ENCODE assay signal across 8 cellular contexts in genomic region chr11:235998-236773, GRCh38. TPM values are rescaled to one million over a fixed set of nuclear protein-coding genes. Genes with fewer than 3 reads are reported as not detected.
DNase-seq lines count a peak whose midpoint lies in the region; ATAC-seq and TF ChIP-seq lines count a peak whose summit lies in the region.

Gene SIRT3 (minus strand): TSS chr11:236342. CDS start chr11:236328, 14 bp downstream.

- H3K36me3 ChIP-seq in kidney epithelial cell (ENCODE audit: control insufficient read depth, insufficient read depth, low read length) = no peaks in the 10 kb centered on the region

- TF ChIP-seq CTCF in AG09309 (IDR thresholded peaks at IDR 0.05; ENCODE audit: control insufficient read depth, insufficient read depth, low read depth, low read length, missing control alignments) (no peak), kidney epithelial cell (IDR thresholded peaks at IDR 0.05; ENCODE audit: insufficient read depth, low read length, poor library complexity, severe bottlenecking) (no peak)

- no peaks in the 10 kb centered on the region for H3K27me3 ChIP-seq in kidney epithelial cell (ENCODE audit: control insufficient read depth, insufficient read depth, low read length)

- peak; percentile 78 for ATAC-seq in GM18909 (IDR thresholded peaks at IDR 0.05; ENCODE audit: poor library complexity, unreplicated experiment)
- peak; percentile 63 for ATAC-seq in HG03139 (IDR thresholded peaks at IDR 0.05; ENCODE audit: unreplicated experiment)

- DNase-seq in AG09309 (ENCODE audit: low read depth) = peak; percentile 7
- peak; percentile 91 for DNase-seq in NCI-H345 (lab: John Stamatoyannopoulos, UW)
- peak; percentile 83 for DNase-seq in activated CD4-positive, alpha-beta T cell treated with anti-CD3 and anti-CD28 coated beads for 1 hour
- peak; percentile 96 for DNase-seq in cerebellum (ENCODE audit: low spot score)
- peak; percentile 37 for DNase-seq in kidney epithelial cell (ENCODE audit: low read depth)
- DNase-seq in stimulated activated CD4-positive, alpha-beta T cell treated with anti-CD3 and anti-CD28 coated beads, Interleukin-15, amount 100 ng/mL, for 48 hours (ENCODE audit: low read depth in 2 of 2) = peak; percentile 63 to 74

- H3K4me3 ChIP-seq in AG09309 (ENCODE audit: control insufficient read depth, low read depth, low read length) (peak within 1 kb of the TSS; percentile 91), kidney epithelial cell (ENCODE audit: low read depth, low read length) (peak within 1 kb of the TSS; percentile 89)

RNA-seq across cellular contexts. Expression of gene SIRT3, which starts in this region (rescaled TPM):
- total RNA-seq in cerebellum (14.8 TPM), kidney epithelial cell (11.4 and 11.8 TPM in 2 replicates)

Comparison
In these comparisons a context has a peak if more than half of its experiments do, and no peak if none do; other contexts are left out.
1. Peak in every context shown above with its lines: DNase-seq, ATAC-seq and H3K4me3 ChIP-seq.
2. DNase-seq: peak in every context shown above with its lines; median percentile 96 in cerebellum; 91 in NCI-H345; 83 in activated CD4-positive, alpha-beta T cell treated with anti-CD3 and anti-CD28 coated beads for 1 hour; 68 in stimulated activated CD4-positive, alpha-beta T cell treated with anti-CD3 and anti-CD28 coated beads, Interleukin-15, amount 100 ng/mL, for 48 hours; 37 in kidney epithelial cell; 7 in AG09309.